Comparison of ENCODE assay signal across 24 cellular contexts in genomic region chr12:117563007-117563406, GRCh38.
"Had no signal": no experiment of that assay in that cellular context is flagged by ENCODE, and none has a peak within 500 bp of the region (broad histone marks: within the 10 kb centered on the region; RNA-seq: fewer than 3 reads in every experiment).

No MANE protein-coding gene starts in this region.

- DNase-seq: colonic mucosa; dermis blood vessel endothelial cell; effector memory CD8-positive, alpha-beta T cell; heart left ventricle; kidney; left lung; mesenchymal stem cell; midbrain; naive thymus-derived CD4-positive, alpha-beta T cell; nucleus accumbens; ovary; posterior cingulate gyrus; psoas muscle; right cardiac atrium; sigmoid colon; stimulated activated CD4-positive, alpha-beta T cell treated with anti-CD3 and anti-CD28 coated beads, Interleukin-4, amount 100 ng/mL, for 4 hours; stimulated activated naive CD8-positive, alpha-beta T cell treated with anti-CD3 and anti-CD28 coated beads, Interleukin-15, Interleukin-2, amounts not matched to agents 100 U/mL and 50 U/mL, for 24 hours; substantia nigra; testis; tibial artery had no signal

- H3K4me2 ChIP-seq: hepatocyte had no signal

- H3K79me2 ChIP-seq: hepatocyte had no signal

- H3K9me3 ChIP-seq: colonic mucosa, heart left ventricle, left lung, ovary, psoas muscle, sigmoid colon, testis, tibial artery had no signal

- H3K4me1 Mint-ChIP-seq: naive thymus-derived CD4-positive, alpha-beta T cell had no signal

- H3K9me3 Mint-ChIP-seq: nephron, type B pancreatic cell had no signal

- H3K27me3 ChIP-seq: colonic mucosa, left lung, ovary, testis had no signal

- H3K36me3 Mint-ChIP-seq: naive thymus-derived CD4-positive, alpha-beta T cell; stimulated activated memory B cell treated with anti-CD40 and anti-IgM and Interleukin-4, amounts not matched to agents 10 μg/mL and 1 μg/mL and 100 μg/mL, for 72 hours; type B pancreatic cell had no signal

- H2AFZ ChIP-seq: hepatocyte had no signal

- H3K27ac Mint-ChIP-seq: effector memory CD8-positive, alpha-beta T cell; naive thymus-derived CD4-positive, alpha-beta T cell; nephron; stimulated activated memory B cell treated with anti-CD40 and anti-IgM and Interleukin-4, amounts not matched to agents 10 μg/mL and 1 μg/mL and 100 μg/mL, for 72 hours; type B pancreatic cell had no signal

- H3K36me3 ChIP-seq: colonic mucosa, heart left ventricle, left lung, ovary, sigmoid colon, tibial artery had no signal

- H3K4me1 ChIP-seq: colonic mucosa, heart left ventricle, left lung, psoas muscle, sigmoid colon, testis, tibial artery had no signal

- H3K4me3 ChIP-seq: colonic mucosa, heart left ventricle, hepatocyte, left lung, ovary, psoas muscle, sigmoid colon, testis, tibial artery had no signal

- ATAC-seq: effector memory CD8-positive, alpha-beta T cell; heart left ventricle; left lung; naive thymus-derived CD4-positive, alpha-beta T cell; psoas muscle; right cardiac atrium; stimulated activated memory B cell treated with anti-CD40 and anti-IgM and Interleukin-4, amounts not matched to agents 10 μg/mL and 1 μg/mL and 100 μg/mL, for 72 hours; stimulated activated naive CD8-positive, alpha-beta T cell treated with anti-CD3 and anti-CD28 coated beads, Interleukin-15, Interleukin-2, amounts not matched to agents 100 U/mL and 50 U/mL, for 24 hours had no signal

- H3K4me3 Mint-ChIP-seq: effector memory CD8-positive, alpha-beta T cell; naive thymus-derived CD4-positive, alpha-beta T cell; nephron; stimulated activated memory B cell treated with anti-CD40 and anti-IgM and Interleukin-4, amounts not matched to agents 10 μg/mL and 1 μg/mL and 100 μg/mL, for 72 hours; type B pancreatic cell had no signal

- H3K27ac ChIP-seq: colonic mucosa, heart left ventricle, hepatocyte, left lung, ovary, psoas muscle, sigmoid colon, testis, tibial artery had no signal
